1 cellular context compared by ENCODE assay signal in the genomic region with DNA sequence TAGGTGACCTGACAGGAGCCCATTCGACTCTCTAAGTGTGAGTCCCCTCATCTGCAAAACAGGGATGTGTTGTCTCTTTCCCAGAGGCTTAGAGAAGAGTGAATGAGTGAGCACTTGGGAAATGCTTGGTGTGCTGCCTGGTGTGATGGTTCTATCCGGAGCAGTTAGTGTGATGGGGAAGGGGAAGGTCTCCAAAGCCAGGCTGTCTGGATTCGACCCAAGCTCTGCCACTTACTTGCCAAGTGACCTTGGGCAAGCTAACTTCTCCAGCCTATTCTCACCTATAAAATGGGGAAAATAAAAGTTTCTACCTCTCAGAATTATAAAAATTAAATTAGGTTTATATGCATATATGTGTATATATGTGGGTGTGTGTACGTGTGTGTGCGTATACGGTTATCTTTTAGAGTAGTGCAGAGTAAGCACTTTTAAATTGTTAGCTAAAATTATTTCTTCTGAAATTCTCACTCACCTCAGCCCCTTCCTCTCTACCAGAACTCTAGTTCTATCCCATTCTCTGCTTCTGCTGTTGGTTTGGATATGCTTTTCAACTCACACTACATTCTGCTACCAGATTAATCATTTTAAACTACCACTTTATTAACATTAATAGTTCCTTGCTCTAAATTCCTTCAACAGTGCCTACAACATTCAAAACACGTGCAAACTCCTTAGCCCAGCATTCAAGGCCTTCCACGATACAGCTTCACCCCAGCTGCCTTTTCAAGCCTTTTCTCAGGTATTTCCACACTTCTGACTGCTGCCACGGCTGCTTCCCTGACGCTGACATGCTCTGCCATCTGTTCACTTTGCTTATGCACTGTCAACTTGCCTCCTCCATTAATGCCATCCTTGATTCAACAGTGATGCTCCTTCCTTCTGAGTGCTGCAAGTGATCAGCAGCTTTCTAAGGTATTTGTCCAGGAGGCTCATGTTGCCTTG.
TF ChIP-seq lines count a peak whose summit lies in the region.

No MANE protein-coding gene starts in this region.

TF ChIP-seq in A549, 52 proteins besides CTCF, POLR2A, EP300 and RAD21:
- TF ChIP-seq, protein P1, sequence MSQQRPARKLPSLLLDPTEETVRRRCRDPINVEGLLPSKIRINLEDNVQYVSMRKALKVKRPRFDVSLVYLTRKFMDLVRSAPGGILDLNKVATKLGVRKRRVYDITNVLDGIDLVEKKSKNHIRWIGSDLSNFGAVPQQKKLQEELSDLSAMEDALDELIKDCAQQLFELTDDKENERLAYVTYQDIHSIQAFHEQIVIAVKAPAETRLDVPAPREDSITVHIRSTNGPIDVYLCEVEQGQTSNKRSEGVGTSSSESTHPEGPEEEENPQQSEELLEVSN (IDR thresholded peaks at IDR 0.05; ENCODE audit: borderline replicate concordance, low read depth): no peak
- peak; percentile 61 for TF ChIP-seq MAFK (IDR thresholded peaks at IDR 0.05; ENCODE audit: partially characterized antibody)
TF ChIP-seq in A549: peak in this region for 1.
